14 cellular contexts compared by ENCODE assay signal in the genomic region with DNA sequence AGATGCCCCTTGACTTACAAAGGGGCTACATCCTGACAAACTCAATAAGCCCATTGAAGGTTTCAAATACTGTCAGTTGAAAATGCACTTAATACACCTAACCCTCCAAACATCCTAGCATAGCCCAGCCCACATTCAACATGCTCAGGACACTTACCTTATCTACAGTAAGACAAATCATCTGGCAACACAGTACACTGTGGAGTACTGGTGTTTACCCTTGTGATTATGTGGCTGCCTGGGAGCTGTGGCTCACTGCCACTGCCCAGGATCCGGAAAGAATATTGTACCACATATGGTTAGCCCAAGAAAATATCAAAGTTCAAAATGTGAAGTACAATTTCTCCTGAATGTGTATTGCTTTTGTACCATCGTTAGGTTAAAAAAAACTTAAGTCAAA.
DNase-seq lines count a peak whose midpoint lies in the region; ATAC-seq and TF ChIP-seq lines count a peak whose summit lies in the region.
"Had no signal": no experiment of that assay in that cellular context is flagged by ENCODE, and none has a peak within 500 bp of the region (broad histone marks: within the 10 kb centered on the region; RNA-seq: fewer than 3 reads in every experiment).

No MANE protein-coding gene starts in this region.

- H3K36me3 ChIP-seq in left ventricle myocardium inferior = no peaks in the 10 kb centered on the region
- H3K36me3 ChIP-seq in left lung = no peaks in the 10 kb centered on the region
- no peaks in the 10 kb centered on the region for H3K36me3 ChIP-seq in gastrocnemius medialis
- H3K36me3 ChIP-seq: BLaER1, HAP-1 had no signal

- TF ChIP-seq POLR2A in gastrocnemius medialis (IDR thresholded peaks at IDR 0.05) = no peak

- peak; percentile 29 for ATAC-seq in left ventricle myocardium superior
- ATAC-seq in left lung = peak; percentile 94
- no peak for ATAC-seq in gastrocnemius medialis
- ATAC-seq: HepG2 had no signal

- H3K4me1 ChIP-seq in left ventricle myocardium inferior = no peaks in the 10 kb centered on the region
- no peaks in the 10 kb centered on the region for H3K4me1 ChIP-seq in left lung
- H3K4me1 ChIP-seq in gastrocnemius medialis = no peaks in the 10 kb centered on the region
- H3K4me1 ChIP-seq: BLaER1, Caco-2, HAP-1 had no signal

- intact Hi-C loops in left ventricle myocardium superior (cut with micrococcal nuclease) = no loop called here
- intact Hi-C loops in left ventricle myocardium inferior (cut with micrococcal nuclease) = loop anchor here (10.0 kb wide), 1 partner anchor 565 kb away; the partner anchor contains the start of gene HTR1A
- intact Hi-C loops in left lung (cut with DNase I) = no loop called here
- intact Hi-C loops in gastrocnemius medialis (cut with DNase I; ENCODE audit: low total_unique reads) = loop anchor here (10.0 kb wide), 1 partner anchor 565 kb away; the partner anchor contains the start of gene HTR1A

- no peaks in the 10 kb centered on the region for H3K9me3 ChIP-seq in left ventricle myocardium inferior (replicated peaks)
- no peaks in the 10 kb centered on the region for H3K9me3 ChIP-seq in left lung
- H3K9me3 ChIP-seq in gastrocnemius medialis = no peaks in the 10 kb centered on the region
- H3K9me3 ChIP-seq: BLaER1, Caco-2, HAP-1 had no signal

- peaks cover 10% of the 10 kb centered on the region for H3K27me3 ChIP-seq in left ventricle myocardium inferior (ENCODE audit: low read depth)
- no peaks in the 10 kb centered on the region for H3K27me3 ChIP-seq in left lung
- no peaks in the 10 kb centered on the region for H3K27me3 ChIP-seq in gastrocnemius medialis
- H3K27me3 ChIP-seq: BLaER1 had no signal

- peak; percentile 1 for DNase-seq in DMS153 (lab: John Stamatoyannopoulos, UW)
- no peak for DNase-seq in DMS153 treated with DMSO at 0.1 percent for 48 hours (lab: John Stamatoyannopoulos, UW; ENCODE audit: unreplicated experiment)
- no peak for DNase-seq in left ventricle myocardium superior
- no peak for DNase-seq in left ventricle myocardium inferior
- DNase-seq in left lung = peak in 1 of 2 donors; percentile 7
- DNase-seq in gastrocnemius medialis = no peak
- no peak for DNase-seq in Ammon's horn (ENCODE audit: low spot score)
- DNase-seq: Caco-2; CD8-positive, alpha-beta memory T cell; HFFc6 had no signal

- in situ Hi-C loops in gastrocnemius medialis (cut with MboI; ENCODE audit: low sequenced_read_pairs in 4 of 4) = no loop called here

- H3K27ac ChIP-seq in left ventricle myocardium inferior (replicated peaks) (no peak overlapping the region), left lung (no peak overlapping the region), gastrocnemius medialis (no peak overlapping the region)
- H3K27ac ChIP-seq: 22Rv1, BLaER1 had no signal

- no peak overlapping the region for H3K4me3 ChIP-seq in left ventricle myocardium inferior
- no peak overlapping the region for H3K4me3 ChIP-seq in left lung
- no peak overlapping the region for H3K4me3 ChIP-seq in gastrocnemius medialis
- H3K4me3 ChIP-seq: BLaER1, HAP-1 had no signal

- TF ChIP-seq CTCF in left ventricle myocardium inferior (IDR thresholded peaks at IDR 0.05; ENCODE audit: borderline replicate concordance) = no peak
- no peak for TF ChIP-seq CTCF in left lung (IDR thresholded peaks at IDR 0.05)
- TF ChIP-seq CTCF in gastrocnemius medialis (IDR thresholded peaks at IDR 0.05 in 4 of 5, conservative IDR thresholded peaks at IDR 0.05 in 1 of 5) = no peak

Comparison
In these comparisons a context has a peak if more than half of its experiments do, and no peak if none do; other contexts are left out.
1. intact Hi-C loops: an anchor here in left ventricle myocardium inferior (10.0 kb wide) and gastrocnemius medialis (10.0 kb wide); none called in left ventricle myocardium superior and left lung.
2. ATAC-seq: peak in left ventricle myocardium superior (single experiment) and left lung (single experiment); none in gastrocnemius medialis (0 of 2).